29 cellular contexts compared by ENCODE assay signal in genomic region chr5:520196-520849, GRCh38.
"Had no signal": no experiment of that assay in that cellular context is flagged by ENCODE, and none has a peak within 500 bp of the region (broad histone marks: within the 10 kb centered on the region; RNA-seq: fewer than 3 reads in every experiment).

No MANE protein-coding gene starts in this region.

- ATAC-seq: activated CD4-positive, alpha-beta T cell treated with anti-CD3 and anti-CD28 coated beads for 36 hours; activated CD8-positive, alpha-beta memory T cell treated with anti-CD3 and anti-CD28 coated beads, Interleukin-2, amount 10 ng/mL, durations not matched to agents 7 days and 5 days; activated CD8-positive, alpha-beta T cell treated with anti-CD3 and anti-CD28 coated beads, Interleukin-2, amount 10 ng/mL, durations not matched to agents 7 days and 5 days; activated naive CD8-positive, alpha-beta T cell treated with anti-CD3 and anti-CD28 coated beads, Interleukin-2, amount 50 U/mL, for 24 hours; body of pancreas; effector memory CD8-positive, alpha-beta T cell; gastroesophageal sphincter; heart right ventricle had no signal

- H3K36me3 ChIP-seq: adrenal gland, esophagus squamous epithelium, gastroesophageal sphincter, heart right ventricle had no signal

- H3K27ac ChIP-seq: adrenal gland, body of pancreas, epithelial cell of prostate, esophagus squamous epithelium, gastroesophageal sphincter, heart right ventricle had no signal

- DNase-seq: activated CD4-positive, alpha-beta memory T cell treated with anti-CD3 and anti-CD28 coated beads for 36 hours; activated CD4-positive, alpha-beta T cell treated with anti-CD3 and anti-CD28 coated beads for 36 hours; activated CD4-positive, alpha-beta T cell treated with anti-CD3 and anti-CD28 coated beads, Interleukin-2, amount 10 ng/mL, durations not matched to agents 24 days and 14 days; activated CD4-positive, CD25-positive, alpha-beta regulatory T cell; activated CD4-positive, CD25-positive, alpha-beta regulatory T cell treated with anti-CD3 and anti-CD28 coated beads, Interleukin-2, amount 50 U/mL, for 72 hours; activated CD8-positive, alpha-beta memory T cell treated with anti-CD3 and anti-CD28 coated beads, Interleukin-2, amount 10 ng/mL, durations not matched to agents 7 days and 5 days; activated CD8-positive, alpha-beta memory T cell treated with anti-CD3 and anti-CD28 coated beads, Interleukin-2, amount 50 U/mL, for 4 hours; activated CD8-positive, alpha-beta T cell treated with anti-CD3 and anti-CD28 coated beads, Interleukin-2, amount 10 ng/mL, durations not matched to agents 7 days and 5 days; activated effector memory CD4-positive, alpha-beta T cell treated with anti-CD3 and anti-CD28 coated beads, Interleukin-2, amount 50 U/mL, for 16 hours; activated naive CD4-positive, alpha-beta T cell treated with anti-CD3 and anti-CD28 coated beads for 36 hours; activated naive CD8-positive, alpha-beta T cell treated with anti-CD3 and anti-CD28 coated beads for 36 hours; activated naive CD8-positive, alpha-beta T cell treated with anti-CD3 and anti-CD28 coated beads, Interleukin-2, amount 50 U/mL, for 24 hours; activated T-cell treated with anti-CD3 and anti-CD28 coated beads, Interleukin-2, amount 50 U/mL, for 1 hour; activated T-cell treated with anti-CD3 and anti-CD28 coated beads, Interleukin-2, amount 50 U/mL, for 48 hours; adrenal gland; amygdala; aorta; body of pancreas; caudate nucleus; cortex of kidney; dermis blood vessel endothelial cell; effector CD4-positive, alpha-beta T cell; effector memory CD8-positive, alpha-beta T cell; esophagus squamous epithelium; foreskin melanocyte; heart right ventricle; hippocampal formation had no signal

- H3K4me3 ChIP-seq: adrenal gland, body of pancreas, esophagus squamous epithelium, gastroesophageal sphincter, heart right ventricle had no signal

- H3K9me3 ChIP-seq: adrenal gland, body of pancreas, esophagus squamous epithelium, gastroesophageal sphincter, heart right ventricle had no signal
